ENCODE assay signal across 21 cellular contexts in genomic region chr18:48989304-48990284, GRCh38. TPM values are rescaled to one million over a fixed set of nuclear protein-coding genes. Genes with fewer than 3 reads are reported as not detected.
A peak's percentile ranks its signal among the peaks of the same experiment; 100 is the strongest.
DNase-seq lines count a peak whose midpoint lies in the region; ATAC-seq and TF ChIP-seq lines count a peak whose summit lies in the region.
"Had no signal": no experiment of that assay in that cellular context is flagged by ENCODE, and none has a peak within 500 bp of the region (broad histone marks: within the 10 kb centered on the region; RNA-seq: fewer than 3 reads in every experiment).

No MANE protein-coding gene starts in this region.

- H3K27me3 ChIP-seq in right cardiac atrium (ENCODE audit: control insufficient read depth, insufficient read depth) (no peaks in the 10 kb centered on the region), neuronal stem cell (ENCODE audit: control insufficient read depth in 3 of 3, insufficient read depth in 3 of 3, low read depth in 1 of 3, low read length in 3 of 3) (peaks cover 0 to 12% (median 2%) of the 10 kb centered on the region in 3 experiments)
- H3K27me3 ChIP-seq: brain microvascular endothelial cell, heart right ventricle, testis had no signal

- H2BK5ac ChIP-seq in neuronal stem cell (ENCODE audit: low read length): no peak overlapping the region

- no peak overlapping the region for H4K91ac ChIP-seq in neuronal stem cell (ENCODE audit: low read depth, low read length, poor library complexity)

- H2AK5ac ChIP-seq in neuronal stem cell (ENCODE audit: low read depth, low read length): peak overlapping the region; percentile 20

- H2BK15ac ChIP-seq in neuronal stem cell (ENCODE audit: low read length): no peak overlapping the region

- WGBS in right cardiac atrium: 37% methylated on average over 16 of the region's 16 CpGs
- WGBS in neuronal stem cell (ENCODE audit: extremely low coverage in 2 of 2, insufficient read length in 2 of 2, insufficient replicate concordance in 1 of 2), 2 donors: no CpG with 5 or more reads among the region's 16 CpGs

- H3K4me1 ChIP-seq in right cardiac atrium (ENCODE audit: control insufficient read depth, insufficient read depth, low read length) (peaks cover 19% of the 10 kb centered on the region), neuronal stem cell (ENCODE audit: control insufficient read depth in 2 of 2, insufficient read depth in 1 of 2, low read depth in 1 of 2, low read length in 2 of 2) (peaks cover 14 to 17% of the 10 kb centered on the region in 2 donors)

- CTCF ChIA-PET in HEK293T (lab: Yijun Ruan, JAX): no interaction called here

- ATAC-seq in right cardiac atrium (peak; percentile 8 to 50), left ventricle myocardium superior (no peak), HG03045 (IDR thresholded peaks at IDR 0.05; ENCODE audit: unreplicated experiment) (no peak), omental fat pad (ENCODE audit: low FRiP score) (no peak), HG02642 (IDR thresholded peaks at IDR 0.05; ENCODE audit: poor library complexity, unreplicated experiment) (no peak)

- no peaks in the 10 kb centered on the region for H3K79me1 ChIP-seq in neuronal stem cell (ENCODE audit: low read depth, low read length)

- no peak overlapping the region for H2AFZ ChIP-seq in neuronal stem cell (ENCODE audit: low read length)

- H3K9ac ChIP-seq in neuronal stem cell (ENCODE audit: low read depth, low read length, poor library complexity): no peak overlapping the region

- H3K4me3 ChIP-seq in right cardiac atrium (ENCODE audit: low read length): no peak overlapping the region
- H3K4me3 ChIP-seq in neuronal stem cell (ENCODE audit: low read length in 2 of 2): no peak overlapping the region
- H3K4me3 ChIP-seq: heart right ventricle, testis had no signal

- no peak overlapping the region for H3K14ac ChIP-seq in neuronal stem cell (ENCODE audit: low read length)

- H4K8ac ChIP-seq in neuronal stem cell (ENCODE audit: low read depth, low read length): no peak overlapping the region

- no peak overlapping the region for H3K4ac ChIP-seq in neuronal stem cell (ENCODE audit: low read length)

- H3K4me2 ChIP-seq in neuronal stem cell (ENCODE audit: insufficient read depth, low read length, poor library complexity, severe bottlenecking): no peak overlapping the region

- H3K9me3 ChIP-seq in right cardiac atrium (ENCODE audit: control insufficient read depth, low read length) (no peaks in the 10 kb centered on the region), neuronal stem cell (replicated peaks in 1 of 2; ENCODE audit: control insufficient read depth in 2 of 2, insufficient read depth in 1 of 2, low read depth in 1 of 2, low read length in 2 of 2) (no peaks in the 10 kb centered on the region)
- H3K9me3 ChIP-seq: heart right ventricle, testis had no signal

- intact Hi-C loops in right cardiac atrium (cut with DNase I) (no loop called here), left ventricle myocardium superior (cut with micrococcal nuclease) (no loop called here)

- POLR2A ChIA-PET in HEK293T (lab: Yijun Ruan, JAX): interaction anchor here (1.3 kb wide), 1 partner anchor 13 kb away, joined by 3 read pairs; no protein-coding TSS in a partner anchor

- TF ChIP-seq CTCF in omental fat pad (IDR thresholded peaks at IDR 0.05): no peak

- H3K23ac ChIP-seq in neuronal stem cell (ENCODE audit: low read depth, low read length, poor library complexity): no peak overlapping the region

- H3K27ac ChIP-seq in right cardiac atrium (ENCODE audit: low read length) (peak overlapping the region; percentile 21), neuronal stem cell (replicated peaks; ENCODE audit: low read length) (no peak overlapping the region)
- H3K27ac ChIP-seq: brain microvascular endothelial cell had no signal

- no peak overlapping the region for H2BK120ac ChIP-seq in neuronal stem cell (ENCODE audit: low read depth, low read length)

- H2BK12ac ChIP-seq in neuronal stem cell (ENCODE audit: low read length): no peak overlapping the region

- H3K36me3 ChIP-seq in neuronal stem cell (replicated peaks in 1 of 2; ENCODE audit: control insufficient read depth in 2 of 2, insufficient read depth in 2 of 2, low read length in 2 of 2): no peaks in the 10 kb centered on the region
- H3K36me3 ChIP-seq: brain microvascular endothelial cell, heart right ventricle had no signal

- peak in 2 of 3 donors; percentile 28 to 77 for DNase-seq in right cardiac atrium
- no peak for DNase-seq in left ventricle myocardium superior
- peak; percentile 48 for DNase-seq in fibroblast of peridontal ligament (ENCODE audit: extremely low read depth)
- no peak for DNase-seq in neuronal stem cell (ENCODE audit: low spot score)
- no peak for DNase-seq in omental fat pad (ENCODE audit: low spot score)
- DNase-seq in HEK293T (ENCODE audit: extremely low spot score): no peak
- DNase-seq: activated naive CD4-positive, alpha-beta T cell treated with anti-CD3 and anti-CD28 coated beads, Interleukin-2, amount 50 U/mL, for 16 hours; erythroblast; GOT3; heart right ventricle; Kasumi-1; NCI-H1417; NCI-H2171 treated with DMSO at 0.1 percent for 48 hours; NCI-H748 treated with DMSO at 0.1 percent for 48 hours; nucleus accumbens; stimulated activated CD4-positive, alpha-beta T cell treated with anti-CD3 and anti-CD28 coated beads, Interleukin-4, amount 100 ng/mL, for 4 hours; stimulated activated CD8-positive, alpha-beta memory T cell treated with anti-CD3 and anti-CD28 coated beads, Interleukin-4, amount 100 ng/mL, for 48 hours; testis had no signal

- no peak overlapping the region for H3K18ac ChIP-seq in neuronal stem cell (ENCODE audit: low read length)

TF ChIP-seq in HEK293T, 16 proteins besides CTCF, POLR2A, EP300 and RAD21:
- TF ChIP-seq LEF1 (IDR thresholded peaks at IDR 0.05; ENCODE audit: borderline replicate concordance) (no peak), NFRKB (IDR thresholded peaks at IDR 0.05) (no peak), FOXK2 (IDR thresholded peaks at IDR 0.05) (no peak), BHLHE40 (IDR thresholded peaks at IDR 0.05; ENCODE audit: borderline replicate concordance) (no peak), L3MBTL2 (conservative IDR thresholded peaks at IDR 0.05) (no peak), ARNT (IDR thresholded peaks at IDR 0.05) (no peak), HDGF (IDR thresholded peaks at IDR 0.05; ENCODE audit: borderline replicate concordance) (no peak), FOXA1 (IDR thresholded peaks at IDR 0.05) (no peak)

RNA-seq across cellular contexts. Expression of gene SMAD7, which starts 38.8 kb away (rescaled TPM):
- total RNA-seq in right cardiac atrium (10 to 100 TPM; 66.3 to 97.6 (median 94.3) TPM), left ventricle myocardium superior (13.8 TPM), omental fat pad (10 to 100 TPM; 33.6 to 78.4 (median 47.2) TPM)
- polyA plus RNA-seq in right cardiac atrium: 34.8 TPM
- polyA plus RNA-seq in neuronal stem cell (2013, experiment 1 of 2): 0.57 TPM
- 0.79 TPM for polyA plus RNA-seq in neuronal stem cell (2013, experiment 2 of 2)

Comparison
In these comparisons a context has a peak if more than half of its experiments do, and no peak if none do; other contexts are left out.
1. ATAC-seq: peak in right cardiac atrium (2 of 2); none in left ventricle myocardium superior (single experiment), HG03045 (single experiment), omental fat pad (single experiment) and HG02642 (single experiment).
2. DNase-seq: peak in right cardiac atrium (2 of 3) and fibroblast of peridontal ligament (single experiment); none in left ventricle myocardium superior (single experiment), neuronal stem cell (single experiment), omental fat pad (single experiment) and HEK293T (single experiment).